8 cellular contexts compared by ENCODE assay signal in genomic region chr17:79836952-79837887, GRCh38. TPM values are rescaled to one million over a fixed set of nuclear protein-coding genes. Genes with fewer than 3 reads are reported as not detected.
DNase-seq lines count a peak whose midpoint lies in the region; ATAC-seq and TF ChIP-seq lines count a peak whose summit lies in the region.

No MANE protein-coding gene starts in this region.

- TF ChIP-seq EP300 in upper lobe of left lung (IDR thresholded peaks at IDR 0.05), result no peak

- CTCF ChIA-PET in T-cell (lab: Charles Lee), result interaction anchor here in 1 of 2 donors (0.7 kb wide), 1 partner anchor 44 kb away, joined by 3 read pairs; no protein-coding TSS in a partner anchor

- POLR2A ChIA-PET in T-cell (lab: Charles Lee), result interaction anchor here in 1 of 2 donors (0.5 kb wide), 1 partner anchor 75 kb away, joined by 3 read pairs; no protein-coding TSS in a partner anchor

- peak in 2 of 4 donors; percentile 42 to 62 for TF ChIP-seq POLR2A in upper lobe of left lung (IDR thresholded peaks at IDR 0.05)

- intact Hi-C loops in mucosa of descending colon (cut with DNase I, micrococcal nuclease), result no loop called here

- H3K27ac ChIP-seq in effector memory CD4-positive, alpha-beta T cell (ENCODE audit: insufficient read depth, low read length, poor library complexity, severe bottlenecking), result peak overlapping the region; percentile 61
- peak overlapping the region; percentile 93 to 100 (median 96) for H3K27ac ChIP-seq in upper lobe of left lung

- H3K27ac Mint-ChIP-seq in T-cell, result peak overlapping the region; percentile 39 to 94

- H3K9me3 ChIP-seq in effector memory CD4-positive, alpha-beta T cell (ENCODE audit: control insufficient read depth, low read length), result no peaks in the 10 kb centered on the region
- H3K9me3 ChIP-seq in mucosa of descending colon (no peaks in the 10 kb centered on the region), upper lobe of left lung (no peaks in the 10 kb centered on the region)

- WGBS in upper lobe of left lung, 2 donors, result 8 to 27% methylated on average over 23 to 38 of the region's 41 CpGs

- peaks cover 27 to 57% (median 35%) of the 10 kb centered on the region in 3 donors for H3K4me1 Mint-ChIP-seq in T-cell

- H3K4me3 Mint-ChIP-seq in T-cell, result peak overlapping the region; percentile 91 to 97 (median 96)

- peak; percentile 11 for DNase-seq in DMS79 (lab: John Stamatoyannopoulos, UW)
- DNase-seq in DMS79 treated with DMSO at 0.1 percent for 48 hours (lab: John Stamatoyannopoulos, UW), result no peak
- peak in 49 of 76 experiments; percentile 7 to 62 (median 37) for DNase-seq in HUDEP-2 (lab: John Stamatoyannopoulos, UW; ENCODE audit: unreplicated experiment in 76 of 76)
- DNase-seq in T-cell, result peak in 22 of 34 experiments; percentile 14 to 61 (median 42)
- no peak for DNase-seq in effector memory CD4-positive, alpha-beta T cell
- DNase-seq in mucosa of descending colon, result peak; percentile 89 to 94 (median 90)
- DNase-seq in upper lobe of left lung, result peak; percentile 87 to 96

- peaks cover 4 to 19% of the 10 kb centered on the region in 2 donors for H3K27me3 Mint-ChIP-seq in T-cell

- H3K4me1 ChIP-seq in effector memory CD4-positive, alpha-beta T cell (ENCODE audit: control insufficient read depth, insufficient read depth, low read length, poor library complexity, severe bottlenecking), result peaks cover 61% of the 10 kb centered on the region
- H3K4me1 ChIP-seq in mucosa of descending colon (ENCODE audit: low read depth) (peaks cover 64% of the 10 kb centered on the region), upper lobe of left lung (peaks cover 62 to 83% (median 70%) of the 10 kb centered on the region in 4 donors)

- TF ChIP-seq CTCF in mucosa of descending colon (IDR thresholded peaks at IDR 0.05) (no peak), upper lobe of left lung (IDR thresholded peaks at IDR 0.05) (peak in 3 of 6 experiments; percentile 16 to 54 (median 39))

- peaks cover 18% of the 10 kb centered on the region for H3K36me3 Mint-ChIP-seq in T-cell

- peak overlapping the region; percentile 75 for H3K4me3 ChIP-seq in effector memory CD4-positive, alpha-beta T cell (ENCODE audit: insufficient read depth, low read depth, low read length, poor library complexity, severe bottlenecking)
- no peak overlapping the region for H3K4me3 ChIP-seq in mucosa of descending colon
- H3K4me3 ChIP-seq in upper lobe of left lung, result peak overlapping the region; percentile 74 to 92 (median 88)

- peaks cover 27% of the 10 kb centered on the region for H3K27me3 ChIP-seq in effector memory CD4-positive, alpha-beta T cell (replicated peaks; ENCODE audit: control insufficient read depth, insufficient read depth, low read length, poor library complexity, severe bottlenecking)
- peaks cover 0 to 27% (median 17%) of the 10 kb centered on the region in 4 donors for H3K27me3 ChIP-seq in upper lobe of left lung

- ATAC-seq in T-cell (replicated peaks in 1 of 4) (no peak), mucosa of descending colon (peak; percentile 59), upper lobe of left lung (ENCODE audit: low FRiP score in 2 of 2) (peak; percentile 11 to 87), HG02571 (IDR thresholded peaks at IDR 0.05; ENCODE audit: unreplicated experiment) (no peak)

- no peaks in the 10 kb centered on the region for H3K9me3 Mint-ChIP-seq in T-cell

- H3K36me3 ChIP-seq in effector memory CD4-positive, alpha-beta T cell (ENCODE audit: control insufficient read depth, insufficient read depth, low read length), result peaks cover 23% of the 10 kb centered on the region
- no peaks in the 10 kb centered on the region for H3K36me3 ChIP-seq in mucosa of descending colon (ENCODE audit: low read depth)
- H3K36me3 ChIP-seq in upper lobe of left lung, result peaks cover 9 to 28% (median 19%) of the 10 kb centered on the region in 4 donors

RNA-seq across cellular contexts. Expression of gene CBX4, which starts 2.0 kb away (rescaled TPM):
- total RNA-seq in T-cell (100 to 1,000 TPM in 2 of 5 donors, 10 to 100 TPM in 3; 63.2 to 138 (median 70.2) TPM), mucosa of descending colon (10 to 100 TPM; 10.2 to 14.2 (median 13.2) TPM), upper lobe of left lung (10 to 100 TPM; 17.0 to 33.3 (median 25.0) TPM)

RNA-seq across cellular contexts. Expression of gene CBX8, which starts 40.3 kb away (rescaled TPM):
- total RNA-seq in T-cell (1 to 10 TPM; 1.9 to 5.1 (median 3.9) TPM), mucosa of descending colon (1 to 10 TPM; 3.4 to 4.7 (median 4.0) TPM), upper lobe of left lung (10 to 100 TPM in 1 of 6 donors, 1 to 10 TPM in 5; 2.0 to 16.8 (median 8.8) TPM)

RNA-seq across cellular contexts. Expression of gene CBX2, which starts 59.3 kb away (rescaled TPM):
- under 1 TPM; 0.43 to 0.79 (median 0.70) TPM for total RNA-seq in T-cell
- 1 to 10 TPM in 1 of 3 donors, under 1 TPM in 2; 0.14 to 1.5 (median 0.76) TPM for total RNA-seq in mucosa of descending colon
- 1 to 10 TPM in 5 of 6 donors, under 1 TPM in 1; 0.89 to 4.7 (median 1.5) TPM for total RNA-seq in upper lobe of left lung

Comparison
In these comparisons a context has a peak if more than half of its experiments do, and no peak if none do; other contexts are left out.
1. DNase-seq: peak in DMS79 (single experiment), HUDEP-2 (49 of 76), T-cell (22 of 34), mucosa of descending colon (3 of 3) and upper lobe of left lung (2 of 2); none in DMS79 treated with DMSO at 0.1 percent for 48 hours (single experiment) and effector memory CD4-positive, alpha-beta T cell (0 of 3).
2. ATAC-seq: peak in mucosa of descending colon (single experiment) and upper lobe of left lung (2 of 2); none in T-cell (0 of 4) and HG02571 (single experiment).